24 cellular contexts compared by ENCODE assay signal in the genomic region with DNA sequence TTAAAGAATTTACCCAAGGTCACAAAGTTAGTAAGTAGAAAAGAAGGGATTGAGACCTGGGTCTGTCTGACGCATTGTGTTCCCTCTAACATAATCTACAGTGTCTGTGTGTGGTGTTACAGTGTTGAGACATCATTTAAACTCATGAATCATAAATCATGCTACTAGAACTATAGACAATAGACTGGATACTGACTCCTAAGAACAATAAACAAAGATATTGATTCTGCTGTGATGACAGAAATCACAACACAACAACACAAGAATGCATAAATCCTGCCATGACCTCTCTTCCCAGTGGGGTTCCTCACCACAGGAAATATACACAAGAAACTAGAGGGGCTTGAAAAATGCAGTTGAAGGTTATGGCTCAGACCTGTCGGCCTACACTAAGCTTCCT. TPM values are rescaled to one million over a fixed set of nuclear protein-coding genes. Genes with fewer than 3 reads are reported as not detected.
A peak's percentile ranks its signal among the peaks of the same experiment; 100 is the strongest.
DNase-seq lines count a peak whose midpoint lies in the region; ATAC-seq and TF ChIP-seq lines count a peak whose summit lies in the region.
"Had no signal": no experiment of that assay in that cellular context is flagged by ENCODE, and none has a peak within 500 bp of the region (broad histone marks: within the 10 kb centered on the region; RNA-seq: fewer than 3 reads in every experiment).

No MANE protein-coding gene starts in this region.

- H3K36me3 ChIP-seq in HEK293 (ENCODE audit: control insufficient read depth in 2 of 2, insufficient read depth in 1 of 2, low read length in 2 of 2) = no peaks in the 10 kb centered on the region
- H3K36me3 ChIP-seq: Peyer's patch, SJSA1 had no signal

- DNase-seq in astrocyte of the spinal cord (ENCODE audit: low read depth, low spot score) (peak; percentile 25), epithelial cell of esophagus (ENCODE audit: low read depth) (peak; percentile 11), globus pallidus (ENCODE audit: low spot score) (no peak), DMS 273 treated with DMSO at 0.1 percent for 48 hours (lab: John Stamatoyannopoulos, UW) (no peak)
- DNase-seq: CD4-positive, CD25-positive, alpha-beta regulatory T cell; DMS79 treated with DMSO at 0.1 percent for 48 hours; GM23248; HCEC 1CT; KBM-7; NCI-H1092; NCI-H146; NCI-H2029; NCI-H2227 treated with DMSO at 0.1 percent for 48 hours; NCI-H510A; NCI-H748 treated with DMSO at 0.1 percent for 48 hours; NK-92 treated with Interleukin-12 subunit alpha and Interleukin-12 subunit beta, amount 100 ng/mL, for 24 hours; Peyer's patch had no signal

- POLR2A ChIA-PET in HEK293 (lab: Yijun Ruan, JAX) = no interaction called here

- H3K9me3 ChIP-seq in HEK293 (ENCODE audit: control insufficient read depth, insufficient read depth, low read depth, low read length) = no peaks in the 10 kb centered on the region
- H3K9me3 ChIP-seq: A549, Peyer's patch, SJSA1 had no signal

- TF ChIP-seq CTCF in HEK293 (tag by site-specific recombination; IDR thresholded peaks at IDR 0.05) (no peak), astrocyte of the spinal cord (IDR thresholded peaks at IDR 0.05; ENCODE audit: low read depth, low read length) (no peak), epithelial cell of esophagus (IDR thresholded peaks at IDR 0.05; ENCODE audit: insufficient read depth, low read depth, low read length, missing control alignments) (no peak)

- H3K4me3 ChIP-seq in HEK293 (ENCODE audit: low read depth, low read length) = no peak overlapping the region
- H3K4me3 ChIP-seq in astrocyte of the spinal cord (ENCODE audit: low read depth, low read length) = no peak overlapping the region
- H3K4me3 ChIP-seq in epithelial cell of esophagus (ENCODE audit: low read length) = no peak overlapping the region
- H3K4me3 ChIP-seq: A549, GM12878, GM23248, Peyer's patch, SJSA1 had no signal

- CTCF ChIA-PET in HEK293 (lab: Yijun Ruan, JAX) = interaction anchor here (0.6 to 0.9 kb wide), 3 partner anchors 35 to 117 kb away, joined by 3 to 5 read pairs (median 4); no protein-coding TSS in a partner anchor

- in situ Hi-C loops in astrocyte of the spinal cord (cut with HindIII; ENCODE audit: low sequenced_read_pairs) = no loop called here

- ATAC-seq in HG03442 (IDR thresholded peaks at IDR 0.05; ENCODE audit: unreplicated experiment) = no peak
- ATAC-seq: A549, GM12878, HepG2 had no signal

- no peak overlapping the region for H3K27ac ChIP-seq in HEK293 (ENCODE audit: extremely low read depth, low read depth, low read length)
- H3K27ac ChIP-seq in temporal lobe (ENCODE audit: low read depth, low read length) = peak overlapping the region; percentile 61
- H3K27ac ChIP-seq: A549, GM23248, Peyer's patch, SJSA1 had no signal

- no peaks in the 10 kb centered on the region for H3K4me1 ChIP-seq in HEK293 (ENCODE audit: control insufficient read depth, insufficient read depth, low read length)

TF ChIP-seq in HEK293, 187 proteins besides CTCF, POLR2A, EP300 and RAD21 (continues in another document):
- TF ChIP-seq HOXC10 (CRISPR knock-in tag; IDR thresholded peaks at IDR 0.05) = no peak
- no peak for TF ChIP-seq ZNF324 (tag by site-specific recombination; IDR thresholded peaks at IDR 0.05)
- no peak for TF ChIP-seq ZNF155 (tag by site-specific recombination; IDR thresholded peaks at IDR 0.05)
- no peak for TF ChIP-seq SALL2 (tag by site-specific recombination; IDR thresholded peaks at IDR 0.05; ENCODE audit: borderline replicate concordance)
- TF ChIP-seq MEIS1 (CRISPR knock-in tag; IDR thresholded peaks at IDR 0.05; ENCODE audit: borderline replicate concordance) = 0 out of 2 replicates have a peak, but pooled peaks have one; percentile 32
- TF ChIP-seq, protein P1, sequence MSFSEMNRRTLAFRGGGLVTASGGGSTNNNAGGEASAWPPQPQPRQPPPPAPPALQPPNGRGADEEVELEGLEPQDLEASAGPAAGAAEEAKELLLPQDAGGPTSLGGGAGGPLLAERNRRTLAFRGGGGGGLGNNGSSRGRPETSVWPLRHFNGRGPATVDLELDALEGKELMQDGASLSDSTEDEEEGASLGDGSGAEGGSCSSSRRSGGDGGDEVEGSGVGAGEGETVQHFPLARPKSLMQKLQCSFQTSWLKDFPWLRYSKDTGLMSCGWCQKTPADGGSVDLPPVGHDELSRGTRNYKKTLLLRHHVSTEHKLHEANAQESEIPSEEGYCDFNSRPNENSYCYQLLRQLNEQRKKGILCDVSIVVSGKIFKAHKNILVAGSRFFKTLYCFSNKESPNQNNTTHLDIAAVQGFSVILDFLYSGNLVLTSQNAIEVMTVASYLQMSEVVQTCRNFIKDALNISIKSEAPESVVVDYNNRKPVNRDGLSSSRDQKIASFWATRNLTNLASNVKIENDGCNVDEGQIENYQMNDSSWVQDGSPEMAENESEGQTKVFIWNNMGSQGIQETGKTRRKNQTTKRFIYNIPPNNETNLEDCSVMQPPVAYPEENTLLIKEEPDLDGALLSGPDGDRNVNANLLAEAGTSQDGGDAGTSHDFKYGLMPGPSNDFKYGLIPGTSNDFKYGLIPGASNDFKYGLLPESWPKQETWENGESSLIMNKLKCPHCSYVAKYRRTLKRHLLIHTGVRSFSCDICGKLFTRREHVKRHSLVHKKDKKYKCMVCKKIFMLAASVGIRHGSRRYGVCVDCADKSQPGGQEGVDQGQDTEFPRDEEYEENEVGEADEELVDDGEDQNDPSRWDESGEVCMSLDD (tag by site-specific recombination; IDR thresholded peaks at IDR 0.05) = no peak
- TF ChIP-seq, protein P2, sequence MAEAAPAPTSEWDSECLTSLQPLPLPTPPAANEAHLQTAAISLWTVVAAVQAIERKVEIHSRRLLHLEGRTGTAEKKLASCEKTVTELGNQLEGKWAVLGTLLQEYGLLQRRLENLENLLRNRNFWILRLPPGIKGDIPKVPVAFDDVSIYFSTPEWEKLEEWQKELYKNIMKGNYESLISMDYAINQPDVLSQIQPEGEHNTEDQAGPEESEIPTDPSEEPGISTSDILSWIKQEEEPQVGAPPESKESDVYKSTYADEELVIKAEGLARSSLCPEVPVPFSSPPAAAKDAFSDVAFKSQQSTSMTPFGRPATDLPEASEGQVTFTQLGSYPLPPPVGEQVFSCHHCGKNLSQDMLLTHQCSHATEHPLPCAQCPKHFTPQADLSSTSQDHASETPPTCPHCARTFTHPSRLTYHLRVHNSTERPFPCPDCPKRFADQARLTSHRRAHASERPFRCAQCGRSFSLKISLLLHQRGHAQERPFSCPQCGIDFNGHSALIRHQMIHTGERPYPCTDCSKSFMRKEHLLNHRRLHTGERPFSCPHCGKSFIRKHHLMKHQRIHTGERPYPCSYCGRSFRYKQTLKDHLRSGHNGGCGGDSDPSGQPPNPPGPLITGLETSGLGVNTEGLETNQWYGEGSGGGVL (tag by site-specific recombination; IDR thresholded peaks at IDR 0.05) = peak; percentile 19; the same call in 1 of the 2 replicates
- TF ChIP-seq, protein P3, sequence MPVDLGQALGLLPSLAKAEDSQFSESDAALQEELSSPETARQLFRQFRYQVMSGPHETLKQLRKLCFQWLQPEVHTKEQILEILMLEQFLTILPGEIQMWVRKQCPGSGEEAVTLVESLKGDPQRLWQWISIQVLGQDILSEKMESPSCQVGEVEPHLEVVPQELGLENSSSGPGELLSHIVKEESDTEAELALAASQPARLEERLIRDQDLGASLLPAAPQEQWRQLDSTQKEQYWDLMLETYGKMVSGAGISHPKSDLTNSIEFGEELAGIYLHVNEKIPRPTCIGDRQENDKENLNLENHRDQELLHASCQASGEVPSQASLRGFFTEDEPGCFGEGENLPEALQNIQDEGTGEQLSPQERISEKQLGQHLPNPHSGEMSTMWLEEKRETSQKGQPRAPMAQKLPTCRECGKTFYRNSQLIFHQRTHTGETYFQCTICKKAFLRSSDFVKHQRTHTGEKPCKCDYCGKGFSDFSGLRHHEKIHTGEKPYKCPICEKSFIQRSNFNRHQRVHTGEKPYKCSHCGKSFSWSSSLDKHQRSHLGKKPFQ (tag by site-specific recombination; IDR thresholded peaks at IDR 0.05) = no peak
- TF ChIP-seq ZBTB11 (tag by site-specific recombination; conservative IDR thresholded peaks at IDR 0.05; ENCODE audit: low read depth) = no peak
- peak; percentile 83 for TF ChIP-seq BCL6B (tag by site-specific recombination; IDR thresholded peaks at IDR 0.05)
- peak; percentile 34; the same call in 1 of the 2 replicates for TF ChIP-seq ZIC2 (tag by site-specific recombination; IDR thresholded peaks at IDR 0.05)

RNA-seq across cellular contexts. Expression of gene TRIM69, which starts 44.3 kb away (rescaled TPM):
- total RNA-seq in temporal lobe = 27.0 TPM

Comparison
In these comparisons a context has a peak if more than half of its experiments do, and no peak if none do; other contexts are left out.
1. DNase-seq: peak in astrocyte of the spinal cord (single experiment) and epithelial cell of esophagus (single experiment); none in globus pallidus (single experiment) and DMS 273 treated with DMSO at 0.1 percent for 48 hours (single experiment).